Comparison of ENCODE assay signal across 1 cellular context in genomic region chr3:169706857-169707256, GRCh38. TPM values are rescaled to one million over a fixed set of nuclear protein-coding genes. Genes with fewer than 3 reads are reported as not detected.
"Had no signal": no experiment of that assay in that cellular context is flagged by ENCODE, and none has a peak within 500 bp of the region (broad histone marks: within the 10 kb centered on the region; RNA-seq: fewer than 3 reads in every experiment).

No MANE protein-coding gene starts in this region.

RNA-seq across cellular contexts. Expression of gene MECOM, which starts 43.3 kb away (rescaled TPM):
- total RNA-seq: OCI-LY7 had no signal
